ENCODE assay signal across 17 cellular contexts in the genomic region with DNA sequence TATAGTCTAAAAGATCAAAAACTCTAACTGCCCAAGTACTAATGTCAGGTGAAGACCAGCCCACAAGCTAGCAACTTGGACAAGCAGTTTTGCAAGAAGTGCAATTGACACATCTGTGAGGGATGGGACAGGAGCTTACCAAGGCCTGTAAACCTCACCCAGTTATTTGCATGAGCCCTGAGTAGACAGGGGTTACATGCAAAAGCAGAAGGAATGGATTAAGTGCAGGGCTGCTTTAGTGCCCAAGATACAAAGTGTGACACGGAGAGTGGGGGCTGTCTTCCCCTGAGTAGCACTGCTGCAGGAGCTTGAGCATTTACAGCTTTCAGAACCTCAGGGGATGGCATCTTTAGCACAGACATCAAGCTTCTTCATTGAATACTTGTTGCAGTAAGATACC.
DNase-seq lines count a peak whose midpoint lies in the region; TF ChIP-seq lines count a peak whose summit lies in the region.
"Had no signal": no experiment of that assay in that cellular context is flagged by ENCODE, and none has a peak within 500 bp of the region (broad histone marks: within the 10 kb centered on the region; RNA-seq: fewer than 3 reads in every experiment).

No MANE protein-coding gene starts in this region.

- H3K27me3 ChIP-seq in WERI-Rb-1 (ENCODE audit: insufficient read depth, low read depth, severe bottlenecking) = no peaks in the 10 kb centered on the region
- H3K27me3 ChIP-seq: BE2C had no signal

- DNase-seq in NCI-H526 treated with DMSO at 0.1 percent for 48 hours (lab: John Stamatoyannopoulos, UW) (peak; percentile 85), WERI-Rb-1 (peak; percentile 22), glutamatergic neuron (no peak), SIG-M5 (lab: John Stamatoyannopoulos, UW) (no peak), kidney tubule cell (ENCODE audit: low spot score) (no peak), T-helper 1 cell (no peak)
- DNase-seq in activated T-cell treated with anti-CD3 and anti-CD28 coated beads, Interleukin-2, amount 50 U/mL, for 1 hour = no peak
- DNase-seq: ACHN; BE2C; C1 segment of cervical spinal cord; CD4-positive, alpha-beta T cell; DMS153; DMS79; GDM1; GOT3; H7 had no signal

- peaks cover 68% of the 10 kb centered on the region for H3K4me1 Mint-ChIP-seq in glutamatergic neuron (ENCODE audit: low read depth, unreplicated experiment)

- H3K9me3 ChIP-seq in WERI-Rb-1 (ENCODE audit: severe bottlenecking) = no peaks in the 10 kb centered on the region
- H3K9me3 ChIP-seq: BE2C had no signal

- H3K4me3 Mint-ChIP-seq in glutamatergic neuron (ENCODE audit: unreplicated experiment) = peak overlapping the region; percentile 81
- H3K4me3 Mint-ChIP-seq: CD4-positive, alpha-beta T cell; IgD-negative memory B cell had no signal

- H3K4me3 ChIP-seq in WERI-Rb-1 (ENCODE audit: low read depth, low read length) = no peak overlapping the region

- no peaks in the 10 kb centered on the region for H3K36me3 Mint-ChIP-seq in glutamatergic neuron (ENCODE audit: unreplicated experiment)

- peak overlapping the region; percentile 98 for H3K27ac Mint-ChIP-seq in glutamatergic neuron (ENCODE audit: unreplicated experiment)
- H3K27ac Mint-ChIP-seq: CD4-positive, alpha-beta T cell; IgD-negative memory B cell had no signal

- H3K27me3 Mint-ChIP-seq in glutamatergic neuron (ENCODE audit: unreplicated experiment) = peaks cover 17% of the 10 kb centered on the region
- H3K27me3 Mint-ChIP-seq: IgD-negative memory B cell had no signal

- no peak overlapping the region for H3K27ac ChIP-seq in WERI-Rb-1

- peaks cover 16% of the 10 kb centered on the region for H3K9me3 Mint-ChIP-seq in glutamatergic neuron (ENCODE audit: unreplicated experiment)

- TF ChIP-seq CTCF in WERI-Rb-1 (IDR thresholded peaks at IDR 0.05; ENCODE audit: low read depth, low read length) = no peak
- TF ChIP-seq CTCF in glutamatergic neuron (IDR thresholded peaks at IDR 0.05; ENCODE audit: partially characterized antibody, unreplicated experiment) = no peak

- no peaks in the 10 kb centered on the region for H3K36me3 ChIP-seq in WERI-Rb-1
- H3K36me3 ChIP-seq: BE2C had no signal

Comparison
In these comparisons a context has a peak if more than half of its experiments do, and no peak if none do; other contexts are left out.
1. DNase-seq: peak in NCI-H526 treated with DMSO at 0.1 percent for 48 hours (single experiment) and WERI-Rb-1 (single experiment); none in glutamatergic neuron (single experiment), activated T-cell treated with anti-CD3 and anti-CD28 coated beads, Interleukin-2, amount 50 U/mL, for 1 hour (single experiment), SIG-M5 (single experiment), kidney tubule cell (single experiment) and T-helper 1 cell (0 of 5).